In genomic region chr20:12893019-12893418, GRCh38 we compare ENCODE assay signal across 34 cellular contexts.
"Had no signal": no experiment of that assay in that cellular context is flagged by ENCODE, and none has a peak within 500 bp of the region (broad histone marks: within the 10 kb centered on the region; RNA-seq: fewer than 3 reads in every experiment).

No MANE protein-coding gene starts in this region.

- H3K27me3 ChIP-seq: brain microvascular endothelial cell, gastrocnemius medialis, heart left ventricle had no signal

- H3K36me3 Mint-ChIP-seq: activated CD4-positive, alpha-beta memory T cell treated with anti-CD3 and anti-CD28 coated beads for 36 hours; activated CD8-positive, alpha-beta memory T cell treated with anti-CD3 and anti-CD28 coated beads, Interleukin-2, amount 10 ng/mL, durations not matched to agents 7 days and 5 days; activated naive CD4-positive, alpha-beta T cell treated with anti-CD3 and anti-CD28 coated beads, Interleukin-2, amount 10 ng/mL, durations not matched to agents 7 days and 5 days; activated naive CD4-positive, alpha-beta T cell treated with anti-CD3 and anti-CD28 coated beads, Interleukin-2, amount 50 U/mL, for 72 hours; activated naive CD8-positive, alpha-beta T cell treated with anti-CD3 and anti-CD28 coated beads, Interleukin-2, amount 10 ng/mL, durations not matched to agents 7 days and 5 days had no signal

- DNase-seq: activated CD4-positive, alpha-beta memory T cell treated with anti-CD3 and anti-CD28 coated beads for 36 hours; activated CD4-positive, alpha-beta T cell treated with anti-CD3 and anti-CD28 coated beads for 36 hours; activated CD4-positive, alpha-beta T cell treated with anti-CD3 and anti-CD28 coated beads, Interleukin-2, amount 10 ng/mL, durations not matched to agents 24 days and 14 days; activated CD4-positive, CD25-positive, alpha-beta regulatory T cell; activated CD4-positive, CD25-positive, alpha-beta regulatory T cell treated with anti-CD3 and anti-CD28 coated beads, Interleukin-2, amount 50 U/mL, for 72 hours; activated CD8-positive, alpha-beta memory T cell treated with anti-CD3 and anti-CD28 coated beads, Interleukin-2, amount 10 ng/mL, durations not matched to agents 7 days and 5 days; activated CD8-positive, alpha-beta memory T cell treated with anti-CD3 and anti-CD28 coated beads, Interleukin-2, amount 50 U/mL, for 4 hours; activated CD8-positive, alpha-beta T cell treated with anti-CD3 and anti-CD28 coated beads, Interleukin-2, amount 10 ng/mL, durations not matched to agents 7 days and 5 days; activated effector memory CD4-positive, alpha-beta T cell treated with anti-CD3 and anti-CD28 coated beads, Interleukin-2, amount 50 U/mL, for 16 hours; activated naive CD4-positive, alpha-beta T cell; activated naive CD4-positive, alpha-beta T cell treated with anti-CD3 and anti-CD28 coated beads, Interleukin-2, amount 10 ng/mL, durations not matched to agents 7 days and 5 days; activated naive CD8-positive, alpha-beta T cell treated with anti-CD3 and anti-CD28 coated beads, Interleukin-2, amount 10 ng/mL, durations not matched to agents 7 days and 5 days; activated T-cell treated with anti-CD3 and anti-CD28 coated beads, Interleukin-2, amount 50 U/mL, for 1 hour; activated T-cell treated with anti-CD3 and anti-CD28 coated beads, Interleukin-2, amount 50 U/mL, for 48 hours; brain microvascular endothelial cell; dorsolateral prefrontal cortex; effector memory CD4-positive, alpha-beta T cell; endodermal cell; foreskin keratinocyte; gastrocnemius medialis; glutamatergic neuron; heart left ventricle; T-helper 1 cell; T-helper 17 cell; T1000; WERI-Rb-1 had no signal

- H3K27me3 Mint-ChIP-seq: activated CD4-positive, alpha-beta memory T cell treated with anti-CD3 and anti-CD28 coated beads for 36 hours; activated CD8-positive, alpha-beta memory T cell treated with anti-CD3 and anti-CD28 coated beads, Interleukin-2, amount 10 ng/mL, durations not matched to agents 7 days and 5 days; activated naive CD4-positive, alpha-beta T cell treated with anti-CD3 and anti-CD28 coated beads, Interleukin-2, amount 10 ng/mL, durations not matched to agents 7 days and 5 days; central memory CD8-positive, alpha-beta T cell; dendritic cell treated with granulocyte-macrophage colony-stimulating factor and Interleukin-4, amounts not matched to agents 40 ng/mL and 50 ng/mL, for 4 days; T-helper 17 cell had no signal

- H3K27ac ChIP-seq: brain microvascular endothelial cell, coronary artery, dorsolateral prefrontal cortex, foreskin keratinocyte, gastrocnemius medialis, heart left ventricle, WERI-Rb-1 had no signal

- H3K9me3 Mint-ChIP-seq: activated CD4-positive, alpha-beta T cell treated with anti-CD3 and anti-CD28 coated beads, Interleukin-2, amount 10 ng/mL, durations not matched to agents 24 days and 14 days; activated T-helper 2 cell treated with anti-CD3 and anti-CD28 coated beads, Interferon-gamma antibody, Interleukin-2, Interleukin-4, amounts not matched to agents 10 μg/mL and 5 μg/mL and 100 μg/mL, durations not matched to agents 14 hours and 24 hours and 36 hours; T-helper 2 cell treated with Interferon-gamma antibody and Interleukin-4, amounts not matched to agents 5 μg/mL and 100 μg/mL, for 36 hours had no signal

- H3K27ac Mint-ChIP-seq: activated CD4-positive, alpha-beta memory T cell treated with anti-CD3 and anti-CD28 coated beads for 36 hours; activated CD4-positive, alpha-beta T cell treated with anti-CD3 and anti-CD28 coated beads for 36 hours; activated CD4-positive, alpha-beta T cell treated with anti-CD3 and anti-CD28 coated beads, Interleukin-2, amount 10 ng/mL, durations not matched to agents 24 days and 14 days; activated CD8-positive, alpha-beta memory T cell treated with anti-CD3 and anti-CD28 coated beads, Interleukin-2, amount 10 ng/mL, durations not matched to agents 7 days and 5 days; activated CD8-positive, alpha-beta T cell treated with anti-CD3 and anti-CD28 coated beads, Interleukin-2, amount 10 ng/mL, durations not matched to agents 7 days and 5 days; activated naive CD4-positive, alpha-beta T cell treated with anti-CD3 and anti-CD28 coated beads, Interleukin-2, amount 10 ng/mL, durations not matched to agents 7 days and 5 days; activated naive CD4-positive, alpha-beta T cell treated with anti-CD3 and anti-CD28 coated beads, Interleukin-2, amount 50 U/mL, for 72 hours; activated naive CD8-positive, alpha-beta T cell treated with anti-CD3 and anti-CD28 coated beads, Interleukin-2, amount 10 ng/mL, durations not matched to agents 7 days and 5 days; activated T-helper 1 cell treated with anti-CD3 and anti-CD28 coated beads, Interleukin-12 subunit alpha, Interleukin-12 subunit beta, Interleukin-2, Interleukin-4 antibody, amounts not matched to agents 30 ng/mL and 10 ng/mL and 1 ng/mL, durations not matched to agents 14 hours and 24 hours and 36 hours; activated T-helper 2 cell treated with anti-CD3 and anti-CD28 coated beads, Interferon-gamma antibody, Interleukin-2, Interleukin-4, amounts not matched to agents 10 μg/mL and 5 μg/mL and 100 μg/mL, durations not matched to agents 14 hours and 24 hours and 36 hours; dendritic cell treated with granulocyte-macrophage colony-stimulating factor and Interleukin-4, amounts not matched to agents 40 ng/mL and 50 ng/mL, for 4 days; T-helper 17 cell; T-helper 2 cell treated with Interferon-gamma antibody and Interleukin-4, amounts not matched to agents 5 μg/mL and 100 μg/mL, for 36 hours had no signal

- H3K4me1 Mint-ChIP-seq: activated CD4-positive, alpha-beta T cell treated with anti-CD3 and anti-CD28 coated beads for 36 hours; activated CD4-positive, alpha-beta T cell treated with anti-CD3 and anti-CD28 coated beads, Interleukin-2, amount 10 ng/mL, durations not matched to agents 24 days and 14 days; activated CD8-positive, alpha-beta memory T cell treated with anti-CD3 and anti-CD28 coated beads, Interleukin-2, amount 10 ng/mL, durations not matched to agents 7 days and 5 days; activated naive CD4-positive, alpha-beta T cell treated with anti-CD3 and anti-CD28 coated beads, Interleukin-2, amount 10 ng/mL, durations not matched to agents 7 days and 5 days; activated naive CD8-positive, alpha-beta T cell treated with anti-CD3 and anti-CD28 coated beads, Interleukin-2, amount 10 ng/mL, durations not matched to agents 7 days and 5 days; central memory CD8-positive, alpha-beta T cell; T-helper 17 cell had no signal

- H3K36me3 ChIP-seq: brain microvascular endothelial cell, gastrocnemius medialis, heart left ventricle, WERI-Rb-1 had no signal

- H3K4me3 Mint-ChIP-seq: activated CD4-positive, alpha-beta memory T cell treated with anti-CD3 and anti-CD28 coated beads for 36 hours; activated CD4-positive, alpha-beta T cell treated with anti-CD3 and anti-CD28 coated beads for 36 hours; activated CD4-positive, alpha-beta T cell treated with anti-CD3 and anti-CD28 coated beads, Interleukin-2, amount 10 ng/mL, durations not matched to agents 24 days and 14 days; activated CD8-positive, alpha-beta memory T cell treated with anti-CD3 and anti-CD28 coated beads, Interleukin-2, amount 10 ng/mL, durations not matched to agents 7 days and 5 days; activated CD8-positive, alpha-beta T cell treated with anti-CD3 and anti-CD28 coated beads, Interleukin-2, amount 10 ng/mL, durations not matched to agents 7 days and 5 days; activated naive CD4-positive, alpha-beta T cell treated with anti-CD3 and anti-CD28 coated beads, Interleukin-2, amount 10 ng/mL, durations not matched to agents 7 days and 5 days; activated naive CD8-positive, alpha-beta T cell treated with anti-CD3 and anti-CD28 coated beads, Interleukin-2, amount 10 ng/mL, durations not matched to agents 7 days and 5 days; activated T-helper 1 cell treated with anti-CD3 and anti-CD28 coated beads, Interleukin-12 subunit alpha, Interleukin-12 subunit beta, Interleukin-2, Interleukin-4 antibody, amounts not matched to agents 30 ng/mL and 10 ng/mL and 1 ng/mL, durations not matched to agents 14 hours and 24 hours and 36 hours; central memory CD8-positive, alpha-beta T cell; dendritic cell treated with granulocyte-macrophage colony-stimulating factor and Interleukin-4, amounts not matched to agents 40 ng/mL and 50 ng/mL, for 4 days; endodermal cell; T-helper 17 cell; T-helper 2 cell treated with Interferon-gamma antibody and Interleukin-4, amounts not matched to agents 5 μg/mL and 100 μg/mL, for 36 hours had no signal

- H3K4me3 ChIP-seq: coronary artery, dorsolateral prefrontal cortex, gastrocnemius medialis, heart left ventricle had no signal

- H3K9me3 ChIP-seq: gastrocnemius medialis, heart left ventricle had no signal

- ATAC-seq: activated CD4-positive, alpha-beta T cell treated with anti-CD3 and anti-CD28 coated beads for 36 hours; activated CD8-positive, alpha-beta memory T cell treated with anti-CD3 and anti-CD28 coated beads, Interleukin-2, amount 10 ng/mL, durations not matched to agents 7 days and 5 days; activated CD8-positive, alpha-beta T cell treated with anti-CD3 and anti-CD28 coated beads, Interleukin-2, amount 10 ng/mL, durations not matched to agents 7 days and 5 days; activated naive CD4-positive, alpha-beta T cell treated with anti-CD3 and anti-CD28 coated beads, Interleukin-2, amount 50 U/mL, for 72 hours; esophagus mucosa; gastrocnemius medialis; heart left ventricle; T-helper 17 cell had no signal

- H3K4me1 ChIP-seq: foreskin keratinocyte, gastrocnemius medialis, heart left ventricle had no signal
